In genomic region chr22:23675502-23676415, GRCh38 we compare ENCODE assay signal across 1 cellular context.
TF ChIP-seq lines count a peak whose summit lies in the region.

No MANE protein-coding gene starts in this region.

TF ChIP-seq in HepG2, 621 proteins besides CTCF, POLR2A, EP300 and RAD21 (continued from another document and continues in another):
- no peak for TF ChIP-seq HINFP (CRISPR knock-in tag; IDR thresholded peaks at IDR 0.05; ENCODE audit: low read depth)
- TF ChIP-seq ZFP91 (CRISPR knock-in tag; IDR thresholded peaks at IDR 0.05; ENCODE audit: borderline replicate concordance), result peak; percentile 21; the same call in 1 of the 2 replicates
- no peak for TF ChIP-seq SMC3 (IDR thresholded peaks at IDR 0.05; ENCODE audit: low read length)
- TF ChIP-seq KLF16 (CRISPR knock-in tag; IDR thresholded peaks at IDR 0.05), result 0 out of 4 replicates have a peak, but pooled peaks of 1 of the 2 experiments have one; percentile 0
- 0 out of 2 replicates have a peak, but pooled peaks have one; percentile 44 for TF ChIP-seq THAP11 (CRISPR knock-in tag; IDR thresholded peaks at IDR 0.05)
- 0 out of 2 replicates have a peak, but pooled peaks have one; percentile 12 for TF ChIP-seq ZNF12 (CRISPR knock-in tag; IDR thresholded peaks at IDR 0.05)
- TF ChIP-seq XRCC5 (optimal IDR thresholded peaks at IDR 0.05; ENCODE audit: low read length), result no peak
- no peak for TF ChIP-seq SOX6 (IDR thresholded peaks at IDR 0.05)
- TF ChIP-seq SOX6 (CRISPR knock-in tag; IDR thresholded peaks at IDR 0.05), result peak; percentile 59
- 0 out of 2 replicates have a peak, but pooled peaks have one; percentile 22 for TF ChIP-seq EEA1 (CRISPR knock-in tag; IDR thresholded peaks at IDR 0.05; ENCODE audit: borderline replicate concordance)
- TF ChIP-seq ZNF772 (CRISPR knock-in tag; IDR thresholded peaks at IDR 0.05), result 0 out of 2 replicates have a peak, but pooled peaks have one; percentile 19
- 0 out of 2 replicates have a peak, but pooled peaks have one; percentile 52 for TF ChIP-seq IKZF5 (CRISPR knock-in tag; IDR thresholded peaks at IDR 0.05)
- TF ChIP-seq ZNF747 (CRISPR knock-in tag; IDR thresholded peaks at IDR 0.05; ENCODE audit: borderline replicate concordance), result 0 out of 2 replicates have a peak, but pooled peaks have one; percentile 21
- no peak for TF ChIP-seq ZNF3 (CRISPR knock-in tag; IDR thresholded peaks at IDR 0.05)
- TF ChIP-seq ZNF354B (CRISPR knock-in tag; IDR thresholded peaks at IDR 0.05), result no peak
- peak; percentile 65; the same call in 1 of the 2 replicates for TF ChIP-seq THAP9 (CRISPR knock-in tag; IDR thresholded peaks at IDR 0.05; ENCODE audit: borderline replicate concordance)
- TF ChIP-seq ZBTB7B (CRISPR knock-in tag; IDR thresholded peaks at IDR 0.05), result peak; percentile 66; the same call in 1 of the 2 replicates
- TF ChIP-seq ZFX (CRISPR knock-in tag; IDR thresholded peaks at IDR 0.05; ENCODE audit: low read depth), result peak; percentile 59; the same call in 1 of the 2 replicates
- TF ChIP-seq FOSL2 (CRISPR knock-in tag; IDR thresholded peaks at IDR 0.05), result peak; percentile 47
- TF ChIP-seq LCORL (IDR thresholded peaks at IDR 0.05), result no peak
- TF ChIP-seq LCORL (CRISPR knock-in tag; IDR thresholded peaks at IDR 0.05), result 0 out of 2 replicates have a peak, but pooled peaks have one; percentile 10
- 0 out of 2 replicates have a peak, but pooled peaks have one; percentile 39 for TF ChIP-seq CENPT (CRISPR knock-in tag; IDR thresholded peaks at IDR 0.05; ENCODE audit: low read depth)
- 0 out of 2 replicates have a peak, but pooled peaks have one; percentile 31 for TF ChIP-seq NR2F2 (IDR thresholded peaks at IDR 0.05; ENCODE audit: borderline replicate concordance, low read depth)
- peak; percentile 67 for TF ChIP-seq DRAP1 (CRISPR knock-in tag; IDR thresholded peaks at IDR 0.05)
- peak; percentile 31 for TF ChIP-seq AGO1 (IDR thresholded peaks at IDR 0.05; ENCODE audit: low read depth, low read length, poor library complexity, severe bottlenecking)
- TF ChIP-seq ARID5B (CRISPR knock-in tag; IDR thresholded peaks at IDR 0.05), result peak; percentile 15; the same call in 1 of the 2 replicates
- 0 out of 2 replicates have a peak, but pooled peaks have one; percentile 15 for TF ChIP-seq SALL1 (CRISPR knock-in tag; IDR thresholded peaks at IDR 0.05)
- peak; percentile 50; the same call in 1 of the 2 replicates for TF ChIP-seq GATAD2A (CRISPR knock-in tag; IDR thresholded peaks at IDR 0.05)
- TF ChIP-seq TCF7 (IDR thresholded peaks at IDR 0.05; ENCODE audit: low read depth), result peak; percentile 58; the same call in 1 of the 2 replicates
- no peak for TF ChIP-seq ZNF256 (CRISPR knock-in tag; conservative IDR thresholded peaks at IDR 0.05)
- peak; percentile 61; the same call in 1 of the 2 replicates for TF ChIP-seq POLR2G (IDR thresholded peaks at IDR 0.05; ENCODE audit: low read depth, low read length)
- peak; percentile 47; the same call in 1 of the 2 replicates for TF ChIP-seq NR2F6 (IDR thresholded peaks at IDR 0.05)
- peak; percentile 34; the same call in 1 of the 2 replicates for TF ChIP-seq NR2F6 (CRISPR knock-in tag; IDR thresholded peaks at IDR 0.05)
- TF ChIP-seq UBTF (CRISPR knock-in tag; IDR thresholded peaks at IDR 0.05), result peak; percentile 18; the same call in 1 of the 2 replicates
- peak; percentile 53; the same call in 1 of the 2 replicates for TF ChIP-seq ZSCAN21 (CRISPR knock-in tag; IDR thresholded peaks at IDR 0.05; ENCODE audit: borderline replicate concordance)
